Comparison of ENCODE assay signal across 22 cellular contexts in genomic region chr22:48974443-48975251, GRCh38.
DNase-seq lines count a peak whose midpoint lies in the region; ATAC-seq, FAIRE-seq and TF ChIP-seq lines count a peak whose summit lies in the region.
"Had no signal": no experiment of that assay in that cellular context is flagged by ENCODE, and none has a peak within 500 bp of the region (broad histone marks: within the 10 kb centered on the region; RNA-seq: fewer than 3 reads in every experiment).

No MANE protein-coding gene starts in this region.

- no peak for TF ChIP-seq POLR2A in NB4 (IDR thresholded peaks at IDR 0.05; ENCODE audit: extremely low read depth, insufficient read length)

- no peak for TF ChIP-seq CTCF in NB4 (IDR thresholded peaks at IDR 0.05; ENCODE audit: low read depth, low read length)
- no peak for TF ChIP-seq CTCF in upper lobe of right lung (IDR thresholded peaks at IDR 0.05)

- no peaks in the 10 kb centered on the region for H3K79me1 ChIP-seq in mesendoderm (ENCODE audit: low read length)

- no peak overlapping the region for H3K4ac ChIP-seq in mesendoderm (ENCODE audit: low read depth, low read length)

- no peak overlapping the region for H2BK120ac ChIP-seq in mesendoderm (ENCODE audit: low read depth, low read length)

- no peaks in the 10 kb centered on the region for H3K79me2 ChIP-seq in mesendoderm (ENCODE audit: control insufficient read depth, insufficient read depth, low read length)

- H2BK5ac ChIP-seq in mesendoderm (ENCODE audit: low read length) = no peak overlapping the region

- H3K9me3 ChIP-seq in upper lobe of right lung (no peaks in the 10 kb centered on the region), small intestine (ENCODE audit: control insufficient read depth, low read depth) (no peaks in the 10 kb centered on the region)
- H3K9me3 ChIP-seq: Caco-2, Peyer's patch had no signal

- H3K4me2 ChIP-seq in mesendoderm (ENCODE audit: low read length) = no peak overlapping the region
- H3K4me2 ChIP-seq: GM23338, KMS-11 had no signal

- H3K23ac ChIP-seq in mesendoderm (ENCODE audit: low read length) = no peak overlapping the region

- no peak overlapping the region for H2BK15ac ChIP-seq in mesendoderm (replicated peaks; ENCODE audit: low read depth)

- DNase-seq in NCI-H748 (lab: John Stamatoyannopoulos, UW; ENCODE audit: unreplicated experiment) (peak; percentile 29), NCI-H748 treated with DMSO at 0.1 percent for 48 hours (lab: John Stamatoyannopoulos, UW) (no peak), NB4 (ENCODE audit: low read depth) (peak; percentile 12), mesendoderm (peak; percentile 47), upper lobe of right lung (no peak), small intestine (no peak), NCI-H2171 (lab: John Stamatoyannopoulos, UW) (no peak), NCI-H1694 treated with DMSO at 0.1 percent for 48 hours (lab: John Stamatoyannopoulos, UW) (no peak)
- DNase-seq: 8988T; Caco-2; CD4-positive, alpha-beta T cell; GDM1; MV-4-11; NCI-H1417 treated with DMSO at 0.1 percent for 48 hours; NCI-H2029 treated with DMSO at 0.1 percent for 48 hours; NCI-H2171 treated with DMSO at 0.1 percent for 48 hours; NCI-H446; NCI-H526 treated with DMSO at 0.1 percent for 48 hours; Peyer's patch had no signal

- FAIRE-seq in small intestine (lab: Jason Lieb, UNC) = no peak

- H3K27ac ChIP-seq in mesendoderm (ENCODE audit: low read depth, low read length) = no peak overlapping the region
- no peak overlapping the region for H3K27ac ChIP-seq in upper lobe of right lung
- no peak overlapping the region for H3K27ac ChIP-seq in small intestine (ENCODE audit: low read depth in 1 of 2, low read length in 1 of 2)
- H3K27ac ChIP-seq: HL-60, KMS-11, Peyer's patch had no signal

- no peak overlapping the region for H3K18ac ChIP-seq in mesendoderm (ENCODE audit: low read length)

- no peaks in the 10 kb centered on the region for H3K36me3 ChIP-seq in mesendoderm (ENCODE audit: control insufficient read depth, insufficient read depth, low read length)
- no peaks in the 10 kb centered on the region for H3K36me3 ChIP-seq in upper lobe of right lung
- no peaks in the 10 kb centered on the region for H3K36me3 ChIP-seq in small intestine (ENCODE audit: control insufficient read depth in 2 of 2, insufficient read depth in 2 of 2, low read length in 2 of 2)
- H3K36me3 ChIP-seq: Peyer's patch had no signal

- H3K27me3 ChIP-seq in mesendoderm (ENCODE audit: insufficient read depth, low read length, poor library complexity) = no peaks in the 10 kb centered on the region
- no peaks in the 10 kb centered on the region for H3K27me3 ChIP-seq in upper lobe of right lung
- no peaks in the 10 kb centered on the region for H3K27me3 ChIP-seq in small intestine (ENCODE audit: control insufficient read depth in 2 of 2, insufficient read depth in 2 of 2, low read length in 2 of 2)
- H3K27me3 ChIP-seq: Peyer's patch had no signal

- no CpG with 5 or more reads among the region's 9 CpGs for WGBS in mesendoderm (ENCODE audit: extremely low coverage, insufficient coverage, low lambda C conversion rate)
- WGBS in small intestine, 3 donors = 41 to 65% (median 49%) methylated on average over 9 of the region's 9 CpGs

- H3K4me3 ChIP-seq in NB4 (ENCODE audit: low read depth, low read length) (no peak overlapping the region), mesendoderm (ENCODE audit: low read length) (no peak overlapping the region), upper lobe of right lung (no peak overlapping the region), small intestine (ENCODE audit: low read depth in 1 of 2, low read length in 2 of 2) (no peak overlapping the region)
- H3K4me3 ChIP-seq: GM23338, Peyer's patch had no signal

- H3K9ac ChIP-seq in mesendoderm (ENCODE audit: low read length) = no peak overlapping the region
- H3K9ac ChIP-seq: KMS-11 had no signal

- H3K56ac ChIP-seq in mesendoderm (ENCODE audit: low read length) = peak overlapping the region; percentile 69

- H4K8ac ChIP-seq in mesendoderm (ENCODE audit: low read depth, low read length) = no peak overlapping the region

- H2AK5ac ChIP-seq in mesendoderm (ENCODE audit: low read length) = no peak overlapping the region

- ATAC-seq in upper lobe of right lung = peak; percentile 33

- intact Hi-C loops in upper lobe of right lung (cut with DNase I) = no loop called here

- H4K5ac ChIP-seq in mesendoderm (ENCODE audit: low read length) = no peak overlapping the region

- H3K4me1 ChIP-seq in mesendoderm (ENCODE audit: control insufficient read depth, low read depth, low read length) (peaks cover 7% of the 10 kb centered on the region), upper lobe of right lung (no peaks in the 10 kb centered on the region), small intestine (ENCODE audit: control insufficient read depth in 2 of 2, insufficient read depth in 1 of 2, low read depth in 1 of 2, low read length in 1 of 2) (no peaks in the 10 kb centered on the region)
- H3K4me1 ChIP-seq: Caco-2, Peyer's patch had no signal

Comparison
In these comparisons a context has a peak if more than half of its experiments do, and no peak if none do; other contexts are left out.
1. DNase-seq: peak in NCI-H748 (single experiment), NB4 (single experiment) and mesendoderm (single experiment); none in NCI-H748 treated with DMSO at 0.1 percent for 48 hours (single experiment), upper lobe of right lung (single experiment), small intestine (single experiment), NCI-H2171 (single experiment) and NCI-H1694 treated with DMSO at 0.1 percent for 48 hours (single experiment).